Comparison of ENCODE assay signal across 23 cellular contexts in genomic region chr15:34812369-34812768, GRCh38. TPM values are rescaled to one million over a fixed set of nuclear protein-coding genes. Genes with fewer than 3 reads are reported as not detected.
A peak's percentile ranks its signal among the peaks of the same experiment; 100 is the strongest.
DNase-seq lines count a peak whose midpoint lies in the region; ATAC-seq and TF ChIP-seq lines count a peak whose summit lies in the region.
"Had no signal": no experiment of that assay in that cellular context is flagged by ENCODE, and none has a peak within 500 bp of the region (broad histone marks: within the 10 kb centered on the region; RNA-seq: fewer than 3 reads in every experiment).

No MANE protein-coding gene starts in this region.

- H3K9me3 ChIP-seq in SJSA1 (replicated peaks) = no peaks in the 10 kb centered on the region
- no peaks in the 10 kb centered on the region for H3K9me3 ChIP-seq in thoracic aorta
- H3K9me3 ChIP-seq in HAP-1 = no peaks in the 10 kb centered on the region

- H3K27ac ChIP-seq in SJSA1 (peak overlapping the region; percentile 6), thoracic aorta (peak overlapping the region; percentile 68 to 85)
- H3K27ac ChIP-seq: skin epidermis had no signal

- in situ Hi-C loops in HAP-1 (cut with MboI; ENCODE audit: low sequenced_read_pairs) = no loop called here

- no peak for TF ChIP-seq CTCF in fibroblast of pulmonary artery (IDR thresholded peaks at IDR 0.05; ENCODE audit: low read length, missing control alignments)
- TF ChIP-seq CTCF in thoracic aorta (IDR thresholded peaks at IDR 0.05) = no peak

- no peaks in the 10 kb centered on the region for H3K36me3 ChIP-seq in SJSA1
- H3K36me3 ChIP-seq in thoracic aorta = no peaks in the 10 kb centered on the region
- H3K36me3 ChIP-seq in HAP-1 (replicated peaks) = no peaks in the 10 kb centered on the region

- no peaks in the 10 kb centered on the region for H3K27me3 ChIP-seq in SJSA1 (replicated peaks)
- H3K27me3 ChIP-seq in thoracic aorta (replicated peaks; ENCODE audit: insufficient read depth) = no peaks in the 10 kb centered on the region
- H3K27me3 ChIP-seq in HAP-1 (ENCODE audit: low read depth) = no peaks in the 10 kb centered on the region

- H3K4me1 ChIP-seq in SJSA1 (replicated peaks) (peaks cover 45% of the 10 kb centered on the region), thoracic aorta (ENCODE audit: control insufficient read depth in 1 of 2, low read depth in 2 of 2) (peaks cover 17 to 44% of the 10 kb centered on the region in 2 donors), HAP-1 (no peaks in the 10 kb centered on the region)

- H3K4me3 ChIP-seq in SJSA1 = no peak overlapping the region
- no peak overlapping the region for H3K4me3 ChIP-seq in fibroblast of pulmonary artery (replicated peaks; ENCODE audit: low read depth, low read length)
- no peak overlapping the region for H3K4me3 ChIP-seq in thoracic aorta
- no peak overlapping the region for H3K4me3 ChIP-seq in HAP-1
- H3K4me3 ChIP-seq: skin epidermis had no signal

- DNase-seq in GM04503 (ENCODE audit: low read depth) (peak; percentile 55), SJSA1 (ENCODE audit: low read depth in 1 of 2, low spot score in 2 of 2) (no peak), fibroblast of pulmonary artery (ENCODE audit: low read depth) (peak; percentile 15), thoracic aorta (ENCODE audit: low spot score) (no peak), HAP-1 (ENCODE audit: low spot score in 2 of 2) (no peak), AML-193 (lab: John Stamatoyannopoulos, UW) (no peak), GM19240 (ENCODE audit: insufficient read length, low spot score) (no peak)
- DNase-seq: activated CD4-positive, alpha-beta memory T cell treated with anti-CD3 and anti-CD28 coated beads, Interleukin-2, amount 10 ng/mL, durations not matched to agents 7 days and 5 days; activated naive CD4-positive, alpha-beta T cell treated with anti-CD3 and anti-CD28 coated beads for 36 hours; activated T-cell treated with anti-CD3 and anti-CD28 coated beads, Interleukin-2, amount 50 U/mL, for 1 hour; CD4-positive, CD25-positive, alpha-beta regulatory T cell; erythroblast; hippocampal formation; NCI-H1048; NCI-H2081; NCI-H510A treated with DMSO at 0.1 percent for 48 hours; nephron progenitor cell; stimulated activated CD4-positive, alpha-beta T cell treated with anti-CD3 and anti-CD28 coated beads, Interleukin-4, amount 100 ng/mL, for 24 hours had no signal

- no peak for ATAC-seq in thoracic aorta (ENCODE audit: insufficient number of reproducible peaks, low FRiP score, low read depth)
- ATAC-seq: Right ventricle myocardium inferior had no signal

RNA-seq across cellular contexts. Expression of gene ACTC1, which starts 17.0 kb away (rescaled TPM):
- 1.4 and 5.8 TPM in 2 replicates for total RNA-seq in SJSA1 (2014; rRNA removed; shearing (Covaris generic))
- total RNA-seq in thoracic aorta = 100 to 1,000 TPM in 1 of 2 donors, 10 to 100 TPM in 1; 47.7 to 125 TPM
- total RNA-seq: activated CD4-positive, alpha-beta memory T cell treated with anti-CD3 and anti-CD28 coated beads, Interleukin-2, amount 10 ng/mL, durations not matched to agents 7 days and 5 days; activated naive CD4-positive, alpha-beta T cell treated with anti-CD3 and anti-CD28 coated beads for 36 hours; CD4-positive, CD25-positive, alpha-beta regulatory T cell; H4; kidney epithelial cell had no signal

RNA-seq across cellular contexts. Expression of gene GJD2, which starts 57.6 kb away (rescaled TPM):
- 0.08 TPM in 1 of 2 replicates, not detected in the other for total RNA-seq in SJSA1 (2014; rRNA removed; shearing (Covaris generic))
- total RNA-seq in thoracic aorta = not detected
- total RNA-seq: activated CD4-positive, alpha-beta memory T cell treated with anti-CD3 and anti-CD28 coated beads, Interleukin-2, amount 10 ng/mL, durations not matched to agents 7 days and 5 days; activated naive CD4-positive, alpha-beta T cell treated with anti-CD3 and anti-CD28 coated beads for 36 hours; CD4-positive, CD25-positive, alpha-beta regulatory T cell; H4; kidney epithelial cell; Right ventricle myocardium inferior; subcutaneous adipose tissue had no signal

Comparison
In these comparisons a context has a peak if more than half of its experiments do, and no peak if none do; other contexts are left out.
1. DNase-seq: peak in GM04503 (single experiment) and fibroblast of pulmonary artery (single experiment); none in SJSA1 (0 of 2), thoracic aorta (single experiment), HAP-1 (0 of 2), AML-193 (0 of 2) and GM19240 (single experiment).